Comparison of ENCODE assay signal across 21 cellular contexts in the genomic region with DNA sequence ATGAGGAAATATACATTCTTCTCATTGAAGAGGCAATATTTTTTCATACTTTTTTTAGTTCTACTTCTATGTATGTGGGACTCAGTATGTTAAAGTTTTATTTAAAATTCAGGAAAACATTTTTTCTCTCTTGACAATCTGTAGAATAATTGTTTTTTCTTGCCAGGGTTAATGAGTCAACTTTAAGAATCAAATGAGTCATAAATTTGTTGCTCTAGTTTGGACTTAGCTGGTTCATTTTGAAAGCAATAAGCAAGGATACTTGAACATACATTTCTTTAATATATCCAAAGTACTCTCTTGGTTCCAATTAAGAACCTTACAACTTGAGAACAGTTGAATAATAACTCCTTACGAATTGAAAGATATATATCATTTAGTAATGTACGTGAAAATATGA.
"Had no signal": no experiment of that assay in that cellular context is flagged by ENCODE, and none has a peak within 500 bp of the region (broad histone marks: within the 10 kb centered on the region; RNA-seq: fewer than 3 reads in every experiment).

No MANE protein-coding gene starts in this region.

- H3K36me3 ChIP-seq: gastroesophageal sphincter, heart right ventricle, pancreas, stomach, upper lobe of right lung had no signal

- H3K9me3 Mint-ChIP-seq: activated CD4-positive, alpha-beta memory T cell treated with anti-CD3 and anti-CD28 coated beads, Interleukin-2, amount 10 ng/mL, durations not matched to agents 7 days and 5 days; activated naive CD4-positive, alpha-beta T cell treated with anti-CD3 and anti-CD28 coated beads, Interleukin-2, amount 50 U/mL, for 24 hours; activated T-cell treated with anti-CD3 and anti-CD28 coated beads, Interleukin-2, amount 50 U/mL, for 24 hours; brain; naive B cell; T-helper 1 cell treated with Interleukin-12 subunit alpha and Interleukin-12 subunit beta and Interleukin-4 antibody, amounts not matched to agents 30 μg/mL and 1 μg/mL, for 36 hours; WTC11 had no signal

- H3K27ac Mint-ChIP-seq: activated CD4-positive, alpha-beta memory T cell treated with anti-CD3 and anti-CD28 coated beads, Interleukin-2, amount 10 ng/mL, durations not matched to agents 7 days and 5 days; activated naive CD4-positive, alpha-beta T cell treated with anti-CD3 and anti-CD28 coated beads, Interleukin-2, amount 50 U/mL, for 24 hours; activated T-cell treated with anti-CD3 and anti-CD28 coated beads, Interleukin-2, amount 50 U/mL, for 24 hours; brain; naive B cell; T-helper 1 cell treated with Interleukin-12 subunit alpha and Interleukin-12 subunit beta and Interleukin-4 antibody, amounts not matched to agents 30 μg/mL and 1 μg/mL, for 36 hours; WTC11 had no signal

- H3K9me3 ChIP-seq: gastroesophageal sphincter, heart right ventricle, pancreas, stomach, testis, upper lobe of right lung had no signal

- ATAC-seq: gastroesophageal sphincter, heart right ventricle, left colon, pancreas, upper lobe of right lung, WTC11 had no signal

- H3K4me1 Mint-ChIP-seq: activated CD4-positive, alpha-beta memory T cell treated with anti-CD3 and anti-CD28 coated beads, Interleukin-2, amount 10 ng/mL, durations not matched to agents 7 days and 5 days; activated naive CD4-positive, alpha-beta T cell treated with anti-CD3 and anti-CD28 coated beads, Interleukin-2, amount 50 U/mL, for 24 hours; brain; naive B cell; WTC11 had no signal

- H3K27me3 ChIP-seq: gastroesophageal sphincter, heart right ventricle, pancreas, stomach, testis, upper lobe of right lung had no signal

- H3K27me3 Mint-ChIP-seq: activated CD4-positive, alpha-beta memory T cell treated with anti-CD3 and anti-CD28 coated beads, Interleukin-2, amount 10 ng/mL, durations not matched to agents 7 days and 5 days; activated naive CD4-positive, alpha-beta T cell treated with anti-CD3 and anti-CD28 coated beads, Interleukin-2, amount 50 U/mL, for 24 hours; activated T-cell treated with anti-CD3 and anti-CD28 coated beads, Interleukin-2, amount 50 U/mL, for 24 hours; brain; naive B cell had no signal

- DNase-seq: activated CD4-positive, alpha-beta memory T cell treated with anti-CD3 and anti-CD28 coated beads, Interleukin-2, amount 10 ng/mL, durations not matched to agents 7 days and 5 days; activated CD4-positive, alpha-beta T cell treated with anti-CD3 and anti-CD28 coated beads for 4 hours; activated effector memory CD4-positive, alpha-beta T cell treated with anti-CD3 and anti-CD28 coated beads, Interleukin-2, amount 50 U/mL, for 16 hours; activated T-cell treated with anti-CD3 and anti-CD28 coated beads, Interleukin-2, amount 50 U/mL, for 24 hours; amniotic stem cell; cerebellar nuclear complex; effector memory CD4-positive, alpha-beta T cell; heart right ventricle; left colon; naive B cell; pancreas; stimulated activated CD4-positive, alpha-beta T cell treated with anti-CD3 and anti-CD28 coated beads, Interleukin-1b, Interleukin-23, amount 100 ng/mL, for 48 hours; stomach; testis; upper lobe of right lung had no signal

- FAIRE-seq: pancreas had no signal

- H3K4me1 ChIP-seq: gastroesophageal sphincter, heart right ventricle, pancreas, stomach, testis, upper lobe of right lung had no signal

- H3K4me3 Mint-ChIP-seq: activated CD4-positive, alpha-beta memory T cell treated with anti-CD3 and anti-CD28 coated beads, Interleukin-2, amount 10 ng/mL, durations not matched to agents 7 days and 5 days; activated naive CD4-positive, alpha-beta T cell treated with anti-CD3 and anti-CD28 coated beads, Interleukin-2, amount 50 U/mL, for 24 hours; activated T-cell treated with anti-CD3 and anti-CD28 coated beads, Interleukin-2, amount 50 U/mL, for 24 hours; brain; naive B cell; T-helper 1 cell treated with Interleukin-12 subunit alpha and Interleukin-12 subunit beta and Interleukin-4 antibody, amounts not matched to agents 30 μg/mL and 1 μg/mL, for 36 hours; WTC11 had no signal

- H3K27ac ChIP-seq: epithelial cell of prostate, gastroesophageal sphincter, heart right ventricle, pancreas, stomach, testis, upper lobe of right lung had no signal

- H3K4me3 ChIP-seq: gastroesophageal sphincter, heart right ventricle, pancreas, stomach, testis, upper lobe of right lung had no signal

- H3K36me3 Mint-ChIP-seq: activated naive CD4-positive, alpha-beta T cell treated with anti-CD3 and anti-CD28 coated beads, Interleukin-2, amount 50 U/mL, for 24 hours; brain; naive B cell; WTC11 had no signal
